In the genomic region with DNA sequence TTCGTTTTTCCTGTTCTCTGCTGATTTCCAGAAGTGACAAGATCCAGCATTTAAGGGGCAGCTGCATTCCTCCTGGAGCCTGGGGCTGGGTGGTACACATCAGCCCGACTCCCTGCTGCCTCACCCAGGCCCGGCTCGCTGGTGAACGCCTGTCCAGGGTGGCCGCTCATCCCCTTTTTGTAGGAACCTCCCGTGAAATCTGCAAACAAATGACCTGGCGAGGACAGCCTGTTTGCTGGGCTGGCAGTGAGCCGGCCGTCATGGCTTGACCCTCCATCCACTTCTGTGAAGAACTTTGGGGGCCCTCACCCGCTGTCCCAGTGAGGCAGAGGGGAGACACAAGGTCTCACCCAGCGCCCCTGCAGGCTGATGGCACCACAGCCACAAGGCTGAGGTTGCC, we compare ENCODE assay signal across 1 cellular context.
A peak's percentile ranks its signal among the peaks of the same experiment; 100 is the strongest.
TF ChIP-seq lines count a peak whose summit lies in the region.

No MANE protein-coding gene starts in this region.

TF ChIP-seq in HepG2, 621 proteins besides CTCF, POLR2A, EP300 and RAD21:
- TF ChIP-seq IRF9 (CRISPR knock-in tag; IDR thresholded peaks at IDR 0.05; ENCODE audit: borderline replicate concordance) (no peak), AGO2 (optimal IDR thresholded peaks at IDR 0.05; ENCODE audit: low read depth, low read length) (peak; percentile 68), PHF8 (CRISPR knock-in tag; IDR thresholded peaks at IDR 0.05) (0 out of 2 replicates have a peak, but pooled peaks have one; percentile 25)
